ENCODE assay signal across 8 cellular contexts in genomic region chr1:235513495-235514366, GRCh38. TPM values are rescaled to one million over a fixed set of nuclear protein-coding genes. Genes with fewer than 3 reads are reported as not detected.
DNase-seq lines count a peak whose midpoint lies in the region; ATAC-seq and TF ChIP-seq lines count a peak whose summit lies in the region.

No MANE protein-coding gene starts in this region.

- CTCF ChIA-PET in activated CD8-positive, alpha-beta memory T cell treated with anti-CD3 and anti-CD28 coated beads, Interleukin-2, amount 10 ng/mL, durations not matched to agents 7 days and 5 days (lab: Charles Lee) = interaction anchor here (0.7 to 3.2 kb wide), 19 partner anchors 10 to 482 kb away, joined by 3 to 22 read pairs (median 4); partner anchors contain the start of gene B3GALNT2
- CTCF ChIA-PET in PC-9 (lab: Charles Lee) = interaction anchor here (0.6 to 0.9 kb wide), 4 partner anchors 259 to 458 kb away, joined by 3 to 7 read pairs (median 3); no protein-coding TSS in a partner anchor

- WGBS in liver = 39% methylated on average over 8 of the region's 8 CpGs

- H3K27me3 ChIP-seq in Karpas-422 (ENCODE audit: low read length) = no peaks in the 10 kb centered on the region
- H3K27me3 ChIP-seq in PC-9 (ENCODE audit: insufficient read depth, low read depth) = no peaks in the 10 kb centered on the region
- no peaks in the 10 kb centered on the region for H3K27me3 ChIP-seq in liver (ENCODE audit: control insufficient read depth in 4 of 4, insufficient read depth in 4 of 4, low read length in 3 of 4)
- no peaks in the 10 kb centered on the region for H3K27me3 ChIP-seq in tibial artery

- H2AFZ ChIP-seq in Karpas-422 (ENCODE audit: low read length) (no peak overlapping the region), PC-9 (no peak overlapping the region)

- no peaks in the 10 kb centered on the region for H3K4me1 Mint-ChIP-seq in activated CD8-positive, alpha-beta memory T cell treated with anti-CD3 and anti-CD28 coated beads, Interleukin-2, amount 10 ng/mL, durations not matched to agents 7 days and 5 days

- peak; percentile 57 for ATAC-seq in activated CD8-positive, alpha-beta memory T cell treated with anti-CD3 and anti-CD28 coated beads, Interleukin-2, amount 10 ng/mL, durations not matched to agents 7 days and 5 days
- no peak for ATAC-seq in GM18861 (IDR thresholded peaks at IDR 0.05; ENCODE audit: unreplicated experiment)

- no TSS peak for BruUV-seq in PC-9 (replicated peaks; lab: Mats Ljungman, UMichigan)

- H3K9ac ChIP-seq in Karpas-422 (ENCODE audit: low read length) (no peak overlapping the region), liver (ENCODE audit: low read depth in 1 of 2, low read length in 2 of 2) (no peak overlapping the region)

- H3K27ac ChIP-seq in Karpas-422 (ENCODE audit: low read length) (no peak overlapping the region), PC-9 (no peak overlapping the region), liver (ENCODE audit: low read depth in 1 of 2, low read length in 2 of 2) (no peak overlapping the region), tibial artery (no peak overlapping the region)

- H3K79me2 ChIP-seq in Karpas-422 (ENCODE audit: low read length) (no peaks in the 10 kb centered on the region), PC-9 (ENCODE audit: low read depth) (no peaks in the 10 kb centered on the region)

- TF ChIP-seq RAD21 in liver (IDR thresholded peaks at IDR 0.05) = peak; percentile 94

- intact Hi-C loops in PC-9 (cut with micrococcal nuclease; ENCODE audit: unreplicated experiment) (loop anchor here (1.0 kb wide), 3 partner anchors 218 to 458 kb away; no protein-coding TSS in a partner anchor), tibial artery (cut with DNase I; ENCODE audit: low total_unique reads) (no loop called here)

- H3K4me3 ChIP-seq in Karpas-422 (ENCODE audit: low read length) (no peak overlapping the region), PC-9 (no peak overlapping the region), cardiac fibroblast (replicated peaks in 1 of 2; ENCODE audit: low read depth in 2 of 2, low read length in 2 of 2) (no peak overlapping the region), liver (ENCODE audit: low read depth in 1 of 3, low read length in 3 of 3) (no peak overlapping the region), tibial artery (no peak overlapping the region)

- H3K4me1 ChIP-seq in Karpas-422 (ENCODE audit: low read length) (peaks cover 14% of the 10 kb centered on the region), PC-9 (replicated peaks; ENCODE audit: insufficient read depth) (no peaks in the 10 kb centered on the region), liver (ENCODE audit: control insufficient read depth in 4 of 4, insufficient read depth in 4 of 4, low read length in 3 of 4) (no peaks in the 10 kb centered on the region), tibial artery (no peaks in the 10 kb centered on the region)

- H3K9me3 ChIP-seq in Karpas-422 (ENCODE audit: low read length) = no peaks in the 10 kb centered on the region
- no peaks in the 10 kb centered on the region for H3K9me3 ChIP-seq in PC-9 (ENCODE audit: insufficient read depth, low read depth)
- no peaks in the 10 kb centered on the region for H3K9me3 ChIP-seq in liver (ENCODE audit: control insufficient read depth in 4 of 4, low read length in 3 of 4)
- H3K9me3 ChIP-seq in tibial artery = no peaks in the 10 kb centered on the region

- POLR2A ChIA-PET in PC-9 (lab: Charles Lee; ENCODE audit: unreplicated experiment) = no interaction called here

- DNase-seq in activated CD8-positive, alpha-beta memory T cell treated with anti-CD3 and anti-CD28 coated beads, Interleukin-2, amount 10 ng/mL, durations not matched to agents 7 days and 5 days = no peak
- DNase-seq in activated CD8-positive, alpha-beta memory T cell treated with anti-CD3 and anti-CD28 coated beads, Interleukin-2, amount 50 U/mL, for 48 hours = no peak
- peak; percentile 87 for DNase-seq in Karpas-422
- DNase-seq in PC-9 = peak; percentile 34 to 57
- peak; percentile 85 to 88 for DNase-seq in cardiac fibroblast (ENCODE audit: low read depth in 2 of 2)
- no peak for DNase-seq in tibial artery

- no peak overlapping the region for H3K27ac Mint-ChIP-seq in activated CD8-positive, alpha-beta memory T cell treated with anti-CD3 and anti-CD28 coated beads, Interleukin-2, amount 10 ng/mL, durations not matched to agents 7 days and 5 days

- H3K36me3 ChIP-seq in Karpas-422 (ENCODE audit: insufficient read depth, low read length) = no peaks in the 10 kb centered on the region
- no peaks in the 10 kb centered on the region for H3K36me3 ChIP-seq in PC-9 (ENCODE audit: low read depth)
- no peaks in the 10 kb centered on the region for H3K36me3 ChIP-seq in liver (ENCODE audit: control insufficient read depth in 4 of 4, insufficient read depth in 3 of 4, low read depth in 1 of 4, low read length in 3 of 4)
- no peaks in the 10 kb centered on the region for H3K36me3 ChIP-seq in tibial artery

- peaks cover 23% of the 10 kb centered on the region for H3K27me3 Mint-ChIP-seq in activated CD8-positive, alpha-beta memory T cell treated with anti-CD3 and anti-CD28 coated beads, Interleukin-2, amount 10 ng/mL, durations not matched to agents 7 days and 5 days

- H3K36me3 Mint-ChIP-seq in activated CD8-positive, alpha-beta memory T cell treated with anti-CD3 and anti-CD28 coated beads, Interleukin-2, amount 10 ng/mL, durations not matched to agents 7 days and 5 days = no peaks in the 10 kb centered on the region

- H3K4me2 ChIP-seq in Karpas-422 (ENCODE audit: low read depth, low read length, poor library complexity, severe bottlenecking) (no peak overlapping the region), PC-9 (no peak overlapping the region)

- TF ChIP-seq CTCF in PC-9 (conservative IDR thresholded peaks at IDR 0.05) (peak; percentile 93), cardiac fibroblast (IDR thresholded peaks at IDR 0.05; ENCODE audit: low read depth, low read length) (peak; percentile 93), liver (IDR thresholded peaks at IDR 0.05; ENCODE audit: low read depth, low read length, missing input control) (peak; percentile 92), tibial artery (IDR thresholded peaks at IDR 0.05) (peak; percentile 80 to 91)

- no peak overlapping the region for H3K4me3 Mint-ChIP-seq in activated CD8-positive, alpha-beta memory T cell treated with anti-CD3 and anti-CD28 coated beads, Interleukin-2, amount 10 ng/mL, durations not matched to agents 7 days and 5 days

- H4K20me1 ChIP-seq in Karpas-422 (ENCODE audit: insufficient read depth, low read depth, low read length) (no peaks in the 10 kb centered on the region), PC-9 (ENCODE audit: insufficient read depth) (no peaks in the 10 kb centered on the region)

- no peaks in the 10 kb centered on the region; the same call in 1 of the 2 replicates for H3F3A ChIP-seq in PC-9 (ENCODE audit: insufficient read depth, low read depth)

- no peaks in the 10 kb centered on the region for H3K9me3 Mint-ChIP-seq in activated CD8-positive, alpha-beta memory T cell treated with anti-CD3 and anti-CD28 coated beads, Interleukin-2, amount 10 ng/mL, durations not matched to agents 7 days and 5 days (ENCODE audit: low read depth)

- H3K9me2 ChIP-seq in Karpas-422 (replicated peaks; ENCODE audit: insufficient read depth, low read length) (no peaks in the 10 kb centered on the region), PC-9 (ENCODE audit: insufficient read depth) (no peaks in the 10 kb centered on the region)

TF ChIP-seq in liver, 16 proteins besides CTCF, POLR2A, EP300 and RAD21:
- no peak for TF ChIP-seq YY1 (IDR thresholded peaks at IDR 0.05)
- no peak for TF ChIP-seq ZBTB33 (IDR thresholded peaks at IDR 0.05)
- no peak for TF ChIP-seq HNF4G (IDR thresholded peaks at IDR 0.05)

RNA-seq across cellular contexts. Expression of gene B3GALNT2, which starts 9.5 kb away (rescaled TPM):
- total RNA-seq in activated CD8-positive, alpha-beta memory T cell treated with anti-CD3 and anti-CD28 coated beads, Interleukin-2, amount 10 ng/mL, durations not matched to agents 7 days and 5 days = 10 to 100 TPM; 13.5 to 14.6 TPM
- 10.8 and 15.4 TPM in 2 replicates for total RNA-seq in Karpas-422 (2014; rRNA removed; shearing (Covaris generic); ENCODE audit: low replicate concordance)
- total RNA-seq in PC-9 (2021) (57.4 and 60.6 TPM in 2 replicates), liver (10 to 100 TPM; 10.5 to 20.7 TPM)
- polyA plus RNA-seq in liver = 1 to 10 TPM; 2.3 to 3.7 TPM

Comparison
In these comparisons a context has a peak if more than half of its experiments do, and no peak if none do; other contexts are left out.
1. DNase-seq: peak in Karpas-422 (single experiment), PC-9 (2 of 2) and cardiac fibroblast (2 of 2); none in activated CD8-positive, alpha-beta memory T cell treated with anti-CD3 and anti-CD28 coated beads, Interleukin-2, amount 10 ng/mL, durations not matched to agents 7 days and 5 days (single experiment), activated CD8-positive, alpha-beta memory T cell treated with anti-CD3 and anti-CD28 coated beads, Interleukin-2, amount 50 U/mL, for 48 hours (single experiment) and tibial artery (0 of 2).
2. Peak in every context shown above with its lines, with median percentiles within 50 percentile points of each other: CTCF ChIP-seq.